Comparison of ENCODE assay signal across 19 cellular contexts in the genomic region with DNA sequence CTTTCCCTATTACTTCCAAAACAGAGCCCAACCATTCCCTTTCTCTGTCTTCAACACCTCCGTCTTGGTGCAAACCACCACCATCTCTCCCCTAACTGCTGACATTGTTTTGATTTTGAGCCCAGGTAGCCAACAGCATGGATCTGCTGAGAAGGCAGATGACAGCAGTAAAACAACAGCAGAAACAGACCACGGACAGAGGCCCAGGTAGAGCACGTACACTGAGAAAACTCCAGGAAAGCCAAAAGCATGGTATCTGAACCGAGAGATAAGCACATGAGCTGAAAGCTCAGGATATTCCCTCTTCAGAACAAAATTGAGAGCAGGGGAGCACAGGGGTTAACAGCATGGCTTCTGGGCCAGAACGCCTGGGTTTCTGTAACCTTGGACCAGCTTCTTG.
"Had no signal": no experiment of that assay in that cellular context is flagged by ENCODE, and none has a peak within 500 bp of the region (broad histone marks: within the 10 kb centered on the region; RNA-seq: fewer than 3 reads in every experiment).

No MANE protein-coding gene starts in this region.

- H3K27me3 Mint-ChIP-seq: activated CD4-positive, alpha-beta T cell treated with anti-CD3 and anti-CD28 coated beads, Interleukin-2, amount 10 ng/mL, durations not matched to agents 7 days and 5 days; activated CD8-positive, alpha-beta T cell treated with anti-CD3 and anti-CD28 coated beads for 36 hours; activated naive CD8-positive, alpha-beta T cell treated with anti-CD3 and anti-CD28 coated beads for 36 hours had no signal

- H3K9me3 Mint-ChIP-seq: activated CD4-positive, alpha-beta T cell treated with anti-CD3 and anti-CD28 coated beads, Interleukin-2, amount 10 ng/mL, durations not matched to agents 7 days and 5 days; activated CD8-positive, alpha-beta T cell treated with anti-CD3 and anti-CD28 coated beads for 36 hours; activated naive CD8-positive, alpha-beta T cell treated with anti-CD3 and anti-CD28 coated beads for 36 hours; activated T-helper 17 cell treated with anti-CD3 and anti-CD28 coated beads, Interleukin-2, amount 50 U/mL, for 72 hours; endodermal cell; memory B cell; nephron; stimulated activated effector memory CD8-positive, alpha-beta T cell treated with anti-CD3 and anti-CD28 coated beads, Interleukin-12 subunit alpha, Interleukin-12 subunit beta, amount 100 ng/mL, for 72 hours had no signal

- H3K4me1 Mint-ChIP-seq: nephron had no signal

- H3K4me3 Mint-ChIP-seq: activated CD4-positive, alpha-beta T cell treated with anti-CD3 and anti-CD28 coated beads, Interleukin-2, amount 10 ng/mL, durations not matched to agents 7 days and 5 days; activated CD8-positive, alpha-beta T cell treated with anti-CD3 and anti-CD28 coated beads for 36 hours; activated naive CD8-positive, alpha-beta T cell treated with anti-CD3 and anti-CD28 coated beads for 36 hours; activated T-helper 17 cell treated with anti-CD3 and anti-CD28 coated beads, Interleukin-2, amount 50 U/mL, for 72 hours; endodermal cell; memory B cell; nephron; stimulated activated effector memory CD8-positive, alpha-beta T cell treated with anti-CD3 and anti-CD28 coated beads, Interleukin-12 subunit alpha, Interleukin-12 subunit beta, amount 100 ng/mL, for 72 hours had no signal

- ATAC-seq: activated CD8-positive, alpha-beta T cell treated with anti-CD3 and anti-CD28 coated beads for 36 hours; activated T-helper 17 cell treated with anti-CD3 and anti-CD28 coated beads, Interleukin-2, amount 50 U/mL, for 72 hours; gastrocnemius medialis; right cardiac atrium; stimulated activated effector memory CD8-positive, alpha-beta T cell treated with anti-CD3 and anti-CD28 coated beads, Interleukin-12 subunit alpha, Interleukin-12 subunit beta, amount 100 ng/mL, for 72 hours had no signal

- DNase-seq: activated CD4-positive, alpha-beta T cell treated with anti-CD3 and anti-CD28 coated beads, Interleukin-2, amount 10 ng/mL, durations not matched to agents 7 days and 5 days; activated CD4-positive, CD25-positive, alpha-beta regulatory T cell; activated CD8-positive, alpha-beta T cell treated with anti-CD3 and anti-CD28 coated beads for 36 hours; activated naive CD4-positive, alpha-beta T cell treated with Interleukin-2 at 50 U/mL for 16 hours; activated naive CD8-positive, alpha-beta T cell treated with anti-CD3 and anti-CD28 coated beads for 36 hours; activated T-cell treated with anti-CD3 and anti-CD28 coated beads, Interleukin-2, amount 50 U/mL, for 1 hour; central memory CD4-positive, alpha-beta T cell; endodermal cell; esophagus squamous epithelium; gastrocnemius medialis; hippocampal formation; right cardiac atrium; stimulated activated CD4-positive, alpha-beta T cell treated with anti-CD3 and anti-CD28 coated beads, Interleukin-2, amount 100 ng/mL, for 24 hours; T-helper 9 cell; upper lobe of left lung had no signal

- H3K36me3 Mint-ChIP-seq: activated naive CD8-positive, alpha-beta T cell treated with anti-CD3 and anti-CD28 coated beads for 36 hours; memory B cell; stimulated activated effector memory CD8-positive, alpha-beta T cell treated with anti-CD3 and anti-CD28 coated beads, Interleukin-12 subunit alpha, Interleukin-12 subunit beta, amount 100 ng/mL, for 72 hours had no signal

- H3K27ac Mint-ChIP-seq: activated CD4-positive, alpha-beta T cell treated with anti-CD3 and anti-CD28 coated beads, Interleukin-2, amount 10 ng/mL, durations not matched to agents 7 days and 5 days; activated CD8-positive, alpha-beta T cell treated with anti-CD3 and anti-CD28 coated beads for 36 hours; activated naive CD8-positive, alpha-beta T cell treated with anti-CD3 and anti-CD28 coated beads for 36 hours; activated T-helper 17 cell treated with anti-CD3 and anti-CD28 coated beads, Interleukin-2, amount 50 U/mL, for 72 hours; endodermal cell; memory B cell; nephron; stimulated activated effector memory CD8-positive, alpha-beta T cell treated with anti-CD3 and anti-CD28 coated beads, Interleukin-12 subunit alpha, Interleukin-12 subunit beta, amount 100 ng/mL, for 72 hours had no signal
